ENCODE assay signal across 15 cellular contexts in genomic region chr1:37901893-37902225, GRCh38. TPM values are rescaled to one million over a fixed set of nuclear protein-coding genes. Genes with fewer than 3 reads are reported as not detected.
DNase-seq lines count a peak whose midpoint lies in the region; ATAC-seq lines count a peak whose summit lies in the region.
"Had no signal": no experiment of that assay in that cellular context is flagged by ENCODE, and none has a peak within 500 bp of the region (broad histone marks: within the 10 kb centered on the region; RNA-seq: fewer than 3 reads in every experiment).

No MANE protein-coding gene starts in this region.

- POLR2A ChIA-PET in activated naive CD8-positive, alpha-beta T cell treated with anti-CD3 and anti-CD28 coated beads, Interleukin-2, amount 10 ng/mL, durations not matched to agents 7 days and 5 days (lab: Charles Lee), result no interaction called here

- H3K36me3 Mint-ChIP-seq in stimulated activated naive CD8-positive, alpha-beta T cell treated with anti-CD3 and anti-CD28 coated beads, Interleukin-15, Interleukin-2, amounts not matched to agents 100 ng/mL and 50 ng/mL, for 24 hours (ENCODE audit: low read depth), result peaks cover 11% of the 10 kb centered on the region
- peaks cover 33% of the 10 kb centered on the region for H3K36me3 Mint-ChIP-seq in activated naive CD8-positive, alpha-beta T cell treated with anti-CD3 and anti-CD28 coated beads, Interleukin-2, amount 10 ng/mL, durations not matched to agents 7 days and 5 days

- peaks cover 24% of the 10 kb centered on the region for H3K4me1 Mint-ChIP-seq in stimulated activated naive CD8-positive, alpha-beta T cell treated with anti-CD3 and anti-CD28 coated beads, Interleukin-15, Interleukin-2, amounts not matched to agents 100 ng/mL and 50 ng/mL, for 24 hours (ENCODE audit: low read depth)
- H3K4me1 Mint-ChIP-seq in activated naive CD8-positive, alpha-beta T cell treated with anti-CD3 and anti-CD28 coated beads, Interleukin-2, amount 10 ng/mL, durations not matched to agents 7 days and 5 days, result peaks cover 9% of the 10 kb centered on the region
- H3K4me1 Mint-ChIP-seq in stimulated activated naive CD8-positive, alpha-beta T cell treated with anti-CD3 and anti-CD28 coated beads, Interleukin-15, amount 100 ng/mL, for 72 hours, result peaks cover 24% of the 10 kb centered on the region

- no peak for ATAC-seq in stimulated activated naive CD8-positive, alpha-beta T cell treated with anti-CD3 and anti-CD28 coated beads, Interleukin-15, Interleukin-2, amounts not matched to agents 100 U/mL and 50 U/mL, for 24 hours
- ATAC-seq in HG02763 (IDR thresholded peaks at IDR 0.05; ENCODE audit: unreplicated experiment), result peak; percentile 15
- ATAC-seq in activated naive CD8-positive, alpha-beta T cell treated with anti-CD3 and anti-CD28 coated beads, Interleukin-2, amount 10 ng/mL, durations not matched to agents 7 days and 5 days (ENCODE audit: low read depth), result no peak
- no peak for ATAC-seq in stimulated activated naive CD8-positive, alpha-beta T cell treated with anti-CD3 and anti-CD28 coated beads, Interleukin-15, amount 100 ng/mL, for 72 hours
- no peak for ATAC-seq in HG02623 (IDR thresholded peaks at IDR 0.05; ENCODE audit: unreplicated experiment)

- no peaks in the 10 kb centered on the region for H3K27me3 Mint-ChIP-seq in stimulated activated naive CD8-positive, alpha-beta T cell treated with anti-CD3 and anti-CD28 coated beads, Interleukin-15, Interleukin-2, amounts not matched to agents 100 ng/mL and 50 ng/mL, for 24 hours
- H3K27me3 Mint-ChIP-seq in activated naive CD8-positive, alpha-beta T cell treated with anti-CD3 and anti-CD28 coated beads, Interleukin-2, amount 10 ng/mL, durations not matched to agents 7 days and 5 days, result no peaks in the 10 kb centered on the region
- H3K27me3 Mint-ChIP-seq in stimulated activated naive CD8-positive, alpha-beta T cell treated with anti-CD3 and anti-CD28 coated beads, Interleukin-15, amount 100 ng/mL, for 72 hours, result no peaks in the 10 kb centered on the region

- no peak for DNase-seq in stimulated activated naive CD8-positive, alpha-beta T cell treated with anti-CD3 and anti-CD28 coated beads, Interleukin-15, Interleukin-2, amounts not matched to agents 100 U/mL and 50 U/mL, for 24 hours
- no peak for DNase-seq in activated naive CD8-positive, alpha-beta T cell treated with anti-CD3 and anti-CD28 coated beads, Interleukin-2, amount 10 ng/mL, durations not matched to agents 7 days and 5 days
- DNase-seq in stimulated activated naive CD8-positive, alpha-beta T cell treated with anti-CD3 and anti-CD28 coated beads, Interleukin-15, amount 100 ng/mL, for 72 hours, result no peak
- DNase-seq in OCI-M1 (lab: John Stamatoyannopoulos, UW) (no peak), T-helper 9 cell (no peak)
- DNase-seq: cortex of kidney; EL; foreskin melanocyte; NCI-H1436 treated with DMSO at 0.1 percent for 48 hours; pancreas; sigmoid colon; stimulated activated CD4-positive, alpha-beta T cell treated with anti-CD3 and anti-CD28 coated beads, Interleukin-2, amount 100 ng/mL, for 24 hours had no signal

- peaks cover 2% of the 10 kb centered on the region for H3K9me3 Mint-ChIP-seq in stimulated activated naive CD8-positive, alpha-beta T cell treated with anti-CD3 and anti-CD28 coated beads, Interleukin-15, Interleukin-2, amounts not matched to agents 100 ng/mL and 50 ng/mL, for 24 hours
- H3K9me3 Mint-ChIP-seq in activated naive CD8-positive, alpha-beta T cell treated with anti-CD3 and anti-CD28 coated beads, Interleukin-2, amount 10 ng/mL, durations not matched to agents 7 days and 5 days, result peaks cover 2% of the 10 kb centered on the region
- H3K9me3 Mint-ChIP-seq in stimulated activated naive CD8-positive, alpha-beta T cell treated with anti-CD3 and anti-CD28 coated beads, Interleukin-15, amount 100 ng/mL, for 72 hours, result peaks cover 0 to under 1% of the 10 kb centered on the region in 2 donors

- H3K4me3 Mint-ChIP-seq in stimulated activated naive CD8-positive, alpha-beta T cell treated with anti-CD3 and anti-CD28 coated beads, Interleukin-15, Interleukin-2, amounts not matched to agents 100 ng/mL and 50 ng/mL, for 24 hours, result peak overlapping the region; percentile 38
- no peak overlapping the region for H3K4me3 Mint-ChIP-seq in activated naive CD8-positive, alpha-beta T cell treated with anti-CD3 and anti-CD28 coated beads, Interleukin-2, amount 10 ng/mL, durations not matched to agents 7 days and 5 days
- H3K4me3 Mint-ChIP-seq in stimulated activated naive CD8-positive, alpha-beta T cell treated with anti-CD3 and anti-CD28 coated beads, Interleukin-15, amount 100 ng/mL, for 72 hours, result peak overlapping the region in 1 of 2 donors; percentile 52

- peak overlapping the region; percentile 96 for H3K27ac Mint-ChIP-seq in stimulated activated naive CD8-positive, alpha-beta T cell treated with anti-CD3 and anti-CD28 coated beads, Interleukin-15, Interleukin-2, amounts not matched to agents 100 ng/mL and 50 ng/mL, for 24 hours
- H3K27ac Mint-ChIP-seq in activated naive CD8-positive, alpha-beta T cell treated with anti-CD3 and anti-CD28 coated beads, Interleukin-2, amount 10 ng/mL, durations not matched to agents 7 days and 5 days, result peak overlapping the region; percentile 25
- peak overlapping the region; percentile 50 to 79 for H3K27ac Mint-ChIP-seq in stimulated activated naive CD8-positive, alpha-beta T cell treated with anti-CD3 and anti-CD28 coated beads, Interleukin-15, amount 100 ng/mL, for 72 hours

RNA-seq across cellular contexts. Expression of gene MTF1, which starts 42.5 kb away (rescaled TPM):
- 10 to 100 TPM; 21.7 to 28.2 TPM for total RNA-seq in activated naive CD8-positive, alpha-beta T cell treated with anti-CD3 and anti-CD28 coated beads, Interleukin-2, amount 10 ng/mL, durations not matched to agents 7 days and 5 days

RNA-seq across cellular contexts. Expression of gene INPP5B, which starts 45.0 kb away (rescaled TPM):
- 10 to 100 TPM; 44.0 to 48.8 TPM for total RNA-seq in activated naive CD8-positive, alpha-beta T cell treated with anti-CD3 and anti-CD28 coated beads, Interleukin-2, amount 10 ng/mL, durations not matched to agents 7 days and 5 days

Comparison
In these comparisons a context has a peak if more than half of its experiments do, and no peak if none do; other contexts are left out.
1. H3K27ac Mint-ChIP-seq: peak in every context shown above with its lines; median percentile 96 in stimulated activated naive CD8-positive, alpha-beta T cell treated with anti-CD3 and anti-CD28 coated beads, Interleukin-15, Interleukin-2, amounts not matched to agents 100 ng/mL and 50 ng/mL, for 24 hours; 64 in stimulated activated naive CD8-positive, alpha-beta T cell treated with anti-CD3 and anti-CD28 coated beads, Interleukin-15, amount 100 ng/mL, for 72 hours; 25 in activated naive CD8-positive, alpha-beta T cell treated with anti-CD3 and anti-CD28 coated beads, Interleukin-2, amount 10 ng/mL, durations not matched to agents 7 days and 5 days.